In the genomic region with DNA sequence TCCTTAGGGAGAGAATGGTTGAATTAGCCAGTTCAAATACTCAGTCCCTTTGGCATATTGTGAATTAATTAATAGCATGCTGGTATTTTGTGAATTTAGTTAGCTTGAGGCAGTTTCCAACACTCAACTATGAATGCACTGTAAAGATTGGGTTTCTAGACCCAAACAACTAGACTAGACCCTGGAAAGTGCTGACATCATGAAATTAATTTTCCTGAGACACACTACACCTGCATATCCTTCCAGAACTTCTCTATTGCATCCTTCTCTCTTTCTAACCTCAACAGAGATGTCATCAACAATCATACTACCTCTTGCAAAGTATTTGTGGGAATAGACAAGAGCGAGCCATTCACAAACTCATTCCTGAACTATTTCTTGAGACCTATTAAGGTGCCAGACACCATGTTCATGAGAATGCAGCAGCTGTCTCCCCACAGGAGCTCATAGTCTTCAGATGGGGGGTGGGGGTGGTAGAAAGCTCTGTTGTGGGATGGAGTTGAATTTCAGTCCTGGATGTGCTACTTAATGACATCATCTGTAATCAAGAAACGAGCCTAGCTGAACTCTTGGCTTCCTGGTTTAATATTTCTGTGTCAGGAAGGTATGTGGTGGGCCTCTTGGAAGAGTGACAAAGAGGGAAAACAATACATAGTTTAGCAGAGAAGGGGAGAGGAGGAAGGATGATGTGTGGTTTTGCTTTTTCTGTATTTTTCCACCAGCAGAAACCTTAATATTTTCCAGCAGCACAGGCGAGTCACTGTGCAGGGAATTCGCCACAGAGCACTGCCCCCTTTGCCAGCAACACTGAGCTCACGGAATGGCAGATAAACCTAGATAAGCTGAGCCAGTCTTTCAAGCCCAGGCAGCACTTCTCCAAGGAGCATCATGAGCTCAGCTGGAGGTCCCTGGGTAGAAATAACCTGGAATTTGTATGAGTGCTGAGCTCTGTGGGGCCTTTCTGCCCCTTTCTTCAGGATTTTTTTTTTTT, we compare ENCODE assay signal across 15 cellular contexts. TPM values are rescaled to one million over a fixed set of nuclear protein-coding genes. Genes with fewer than 3 reads are reported as not detected.
DNase-seq lines count a peak whose midpoint lies in the region; ATAC-seq and TF ChIP-seq lines count a peak whose summit lies in the region.
"Had no signal": no experiment of that assay in that cellular context is flagged by ENCODE, and none has a peak within 500 bp of the region (broad histone marks: within the 10 kb centered on the region; RNA-seq: fewer than 3 reads in every experiment).

No MANE protein-coding gene starts in this region.

- no peak for TF ChIP-seq CTCF in AG04450 (IDR thresholded peaks at IDR 0.05; ENCODE audit: low read depth, low read length)
- no peak for TF ChIP-seq CTCF in HFF-Myc (IDR thresholded peaks at IDR 0.05; ENCODE audit: low read depth, low read length, missing control alignments)
- TF ChIP-seq CTCF in body of pancreas (IDR thresholded peaks at IDR 0.05): no peak
- no peak for TF ChIP-seq CTCF in right lobe of liver (IDR thresholded peaks at IDR 0.05)

- H3K36me3 Mint-ChIP-seq in activated CD4-positive, alpha-beta memory T cell treated with anti-CD3 and anti-CD28 coated beads for 36 hours: peaks cover 2% of the 10 kb centered on the region
- H3K36me3 Mint-ChIP-seq: memory B cell had no signal

- CTCF ChIA-PET in AG04450 (lab: Charles Lee): interaction anchor here (0.6 to 10.3 kb wide), 7 partner anchors 133 to 805 kb away, joined by 3 to 152 read pairs (median 3); no protein-coding TSS in a partner anchor
- CTCF ChIA-PET in activated CD4-positive, alpha-beta memory T cell treated with anti-CD3 and anti-CD28 coated beads for 36 hours (lab: Charles Lee): interaction anchor here (0.6 to 1.1 kb wide), 3 partner anchors 168 to 643 kb away, joined by 3 read pairs; no protein-coding TSS in a partner anchor

- peaks cover 37% of the 10 kb centered on the region for H3K4me1 ChIP-seq in body of pancreas
- no peaks in the 10 kb centered on the region for H3K4me1 ChIP-seq in right lobe of liver
- H3K4me1 ChIP-seq: Caco-2 had no signal

- ATAC-seq in body of pancreas (peak; percentile 78), right lobe of liver (peak; percentile 38 to 88 (median 50))

- intact Hi-C loops in body of pancreas (cut with DNase I) (no loop called here), right lobe of liver (cut with DNase I) (no loop called here)
- intact Hi-C loops in activated CD4-positive, alpha-beta memory T cell treated with anti-CD3 and anti-CD28 coated beads for 36 hours (cut with micrococcal nuclease): no loop called here

- H3K9me3 ChIP-seq in AG04450 (ENCODE audit: control insufficient read depth, insufficient read depth, low read length) (peaks cover 6% of the 10 kb centered on the region; the same call in 1 of the 2 replicates), body of pancreas (no peaks in the 10 kb centered on the region), right lobe of liver (no peaks in the 10 kb centered on the region)
- H3K9me3 ChIP-seq: Caco-2 had no signal

- no peak overlapping the region for H3K27ac Mint-ChIP-seq in activated CD4-positive, alpha-beta memory T cell treated with anti-CD3 and anti-CD28 coated beads for 36 hours
- H3K27ac Mint-ChIP-seq: memory B cell had no signal

- no peaks in the 10 kb centered on the region for H3K27me3 Mint-ChIP-seq in activated CD4-positive, alpha-beta memory T cell treated with anti-CD3 and anti-CD28 coated beads for 36 hours

- peak; percentile 16 for DNase-seq in AG04450 (ENCODE audit: low read depth, low spot score)
- DNase-seq in HFF-Myc (ENCODE audit: extremely low read depth, low read depth): peak; percentile 61
- DNase-seq in body of pancreas: peak; percentile 34 to 49 (median 43)
- no peak for DNase-seq in right lobe of liver
- no peak for DNase-seq in NCI-H146 (lab: John Stamatoyannopoulos, UW)
- no peak for DNase-seq in activated CD4-positive, alpha-beta memory T cell treated with anti-CD3 and anti-CD28 coated beads for 36 hours
- DNase-seq in globus pallidus (ENCODE audit: low spot score): no peak
- no peak for DNase-seq in NOMO-1 (lab: John Stamatoyannopoulos, UW; ENCODE audit: unreplicated experiment in 2 of 2)
- DNase-seq: activated naive CD4-positive, alpha-beta T cell; Caco-2; NCI-H524 treated with DMSO at 0.1 percent for 48 hours; stimulated activated CD4-positive, alpha-beta T cell treated with anti-CD3 and anti-CD28 coated beads, Interleukin-2, amount 100 ng/mL, for 24 hours; T1000 had no signal

- H3K4me3 Mint-ChIP-seq in activated CD4-positive, alpha-beta memory T cell treated with anti-CD3 and anti-CD28 coated beads for 36 hours: no peak overlapping the region
- H3K4me3 Mint-ChIP-seq: memory B cell had no signal

- H3K9me3 Mint-ChIP-seq in activated CD4-positive, alpha-beta memory T cell treated with anti-CD3 and anti-CD28 coated beads for 36 hours: peaks cover 2% of the 10 kb centered on the region

- H3K36me3 ChIP-seq in body of pancreas (replicated peaks in 1 of 2; ENCODE audit: insufficient read depth in 1 of 2, low read depth in 2 of 2) (no peaks in the 10 kb centered on the region), right lobe of liver (no peaks in the 10 kb centered on the region)
- H3K36me3 ChIP-seq: thoracic aorta had no signal

- POLR2A ChIA-PET in AG04450 (lab: Yijun Ruan, JAX): interaction anchor here (0.5 to 0.6 kb wide), 2 partner anchors 506 to 1188 kb away, joined by 3 read pairs; partner anchors contain the start of gene MED4
- POLR2A ChIA-PET in activated CD4-positive, alpha-beta memory T cell treated with anti-CD3 and anti-CD28 coated beads for 36 hours (lab: Charles Lee): interaction anchor here (0.6 kb wide), 1 partner anchor 18 kb away, joined by 3 read pairs; no protein-coding TSS in a partner anchor

- H3K4me3 ChIP-seq in AG04450 (ENCODE audit: low read depth, low read length) (no peak overlapping the region), HFF-Myc (replicated peaks; ENCODE audit: low read depth, low read length) (no peak overlapping the region), body of pancreas (no peak overlapping the region), right lobe of liver (no peak overlapping the region)
- H3K4me3 ChIP-seq: thoracic aorta had no signal

- H3K27ac ChIP-seq in AG04450 (ENCODE audit: low read depth, low read length) (peak overlapping the region; percentile 42), body of pancreas (peak overlapping the region in 3 of 4 donors; percentile 25 to 71 (median 61)), right lobe of liver (no peak overlapping the region)
- H3K27ac ChIP-seq: thoracic aorta had no signal

- 24 to 26% methylated on average over 5 of the region's 5 CpGs for WGBS in body of pancreas, 2 donors
- 47% methylated on average over 5 of the region's 5 CpGs for WGBS in right lobe of liver (ENCODE audit: insufficient coverage, low coverage, low lambda C conversion rate, missing lambda C conversion rate)

- no peak for TF ChIP-seq POLR2A in body of pancreas (IDR thresholded peaks at IDR 0.05)
- no peak for TF ChIP-seq POLR2A in right lobe of liver (IDR thresholded peaks at IDR 0.05)

- peaks cover 6% of the 10 kb centered on the region for H3K4me1 Mint-ChIP-seq in activated CD4-positive, alpha-beta memory T cell treated with anti-CD3 and anti-CD28 coated beads for 36 hours (ENCODE audit: low read depth)
- H3K4me1 Mint-ChIP-seq: memory B cell had no signal

- H3K27me3 ChIP-seq in AG04450 (ENCODE audit: control insufficient read depth, insufficient read depth, low read length): peaks cover 4% of the 10 kb centered on the region
- H3K27me3 ChIP-seq in body of pancreas: no peaks in the 10 kb centered on the region
- no peaks in the 10 kb centered on the region for H3K27me3 ChIP-seq in right lobe of liver

RNA-seq across cellular contexts. Expression of gene CYSLTR2, which starts 53.1 kb away (rescaled TPM):
- polyA plus RNA-seq in AG04450 (2011; rRNA removed): not detected in 2 replicates
- polyA minus RNA-seq in AG04450 (2011; rRNA and poly(A)+ RNA removed): not detected in 2 replicates
- under 1 TPM in 1 of 2 donors, not detected in 1; 0.52 TPM for total RNA-seq in body of pancreas
- total RNA-seq in right lobe of liver: under 1 TPM; 0.06 to 0.93 (median 0.14) TPM
- 1 to 10 TPM; 2.1 to 2.4 TPM for total RNA-seq in activated CD4-positive, alpha-beta memory T cell treated with anti-CD3 and anti-CD28 coated beads for 36 hours
- total RNA-seq: Caco-2 had no signal

Comparison
In these comparisons a context has a peak if more than half of its experiments do, and no peak if none do; other contexts are left out.
1. DNase-seq: peak in AG04450 (single experiment), HFF-Myc (single experiment) and body of pancreas (4 of 4); none in right lobe of liver (0 of 3), NCI-H146 (single experiment), activated CD4-positive, alpha-beta memory T cell treated with anti-CD3 and anti-CD28 coated beads for 36 hours (single experiment), globus pallidus (single experiment) and NOMO-1 (0 of 2).
2. H3K27ac ChIP-seq: peak in AG04450 (single experiment) and body of pancreas (3 of 4); none in right lobe of liver (0 of 3).